In the genomic region with DNA sequence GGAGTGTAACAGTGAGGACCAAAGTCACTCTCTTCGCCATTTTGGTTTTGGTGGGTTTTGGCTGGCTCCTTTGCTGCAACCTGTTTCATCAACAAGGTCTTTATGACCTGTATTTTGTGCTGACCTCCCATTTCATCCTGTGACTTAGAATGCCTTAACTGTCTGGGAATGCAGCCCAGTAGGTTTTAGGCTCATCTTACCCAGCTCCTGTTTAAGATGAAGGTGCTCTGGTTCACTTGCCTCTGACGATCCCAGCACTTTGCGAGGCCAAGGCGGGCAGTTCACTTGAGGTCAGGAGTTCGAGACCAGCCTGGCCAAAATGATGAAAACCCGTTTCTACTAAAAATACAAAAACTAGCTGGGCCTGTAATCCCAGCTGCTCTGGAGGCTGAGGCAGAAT, we compare ENCODE assay signal across 9 cellular contexts. TPM values are rescaled to one million over a fixed set of nuclear protein-coding genes. Genes with fewer than 3 reads are reported as not detected.
DNase-seq lines count a peak whose midpoint lies in the region; ATAC-seq and TF ChIP-seq lines count a peak whose summit lies in the region.
"Had no signal": no experiment of that assay in that cellular context is flagged by ENCODE, and none has a peak within 500 bp of the region (broad histone marks: within the 10 kb centered on the region; RNA-seq: fewer than 3 reads in every experiment).

No MANE protein-coding gene starts in this region.

- H2AFZ ChIP-seq in Karpas-422 (ENCODE audit: low read length) = no peak overlapping the region
- H2AFZ ChIP-seq in neural progenitor cell (replicated peaks) = no peak overlapping the region

- DNase-seq in CD4-positive, alpha-beta T cell = no peak
- DNase-seq in Karpas-422 (no peak), neural progenitor cell (ENCODE audit: low spot score) (no peak), NOMO-1 treated with DMSO at 0.1 percent for 48 hours (lab: John Stamatoyannopoulos, UW; ENCODE audit: unreplicated experiment) (no peak), omental fat pad (ENCODE audit: low spot score) (no peak), cerebellar cortex (ENCODE audit: low spot score) (no peak)
- no peak for DNase-seq in central memory CD8-positive, alpha-beta T cell (ENCODE audit: low spot score in 2 of 2)
- DNase-seq: NCI-H510A treated with DMSO at 0.1 percent for 48 hours had no signal

- no peaks in the 10 kb centered on the region for H3K9me2 ChIP-seq in Karpas-422 (replicated peaks; ENCODE audit: insufficient read depth, low read length)

- peak overlapping the region; percentile 77 for H3K4me3 ChIP-seq in Karpas-422 (ENCODE audit: low read length)
- no peak overlapping the region for H3K4me3 ChIP-seq in neural progenitor cell

- no peak for ATAC-seq in CD4-positive, alpha-beta T cell (ENCODE audit: poor library complexity)
- ATAC-seq in central memory CD8-positive, alpha-beta T cell (replicated peaks; ENCODE audit: extremely low read depth, poor library complexity, severe bottlenecking) = no peak
- no peak for ATAC-seq in omental fat pad (ENCODE audit: low FRiP score)
- no peak for ATAC-seq in activated CD4-positive, CD25-positive, alpha-beta regulatory T cell treated with anti-CD3 and anti-CD28 coated beads, Interleukin-2, amount 50 U/mL, for 24 hours

- peak overlapping the region; percentile 98 for H3K27ac Mint-ChIP-seq in CD4-positive, alpha-beta T cell
- H3K27ac Mint-ChIP-seq in central memory CD8-positive, alpha-beta T cell (ENCODE audit: low read depth) = peak overlapping the region; percentile 99
- H3K27ac Mint-ChIP-seq in neural progenitor cell = no peak overlapping the region

- peak overlapping the region; percentile 100 for H3K27ac ChIP-seq in CD4-positive, alpha-beta T cell (ENCODE audit: low read depth, low read length)
- H3K27ac ChIP-seq in Karpas-422 (ENCODE audit: low read length) (peak overlapping the region; percentile 100), neural progenitor cell (no peak overlapping the region)

- peaks cover 28% of the 10 kb centered on the region for H4K20me1 ChIP-seq in Karpas-422 (ENCODE audit: insufficient read depth, low read depth, low read length)
- peaks cover 29% of the 10 kb centered on the region for H4K20me1 ChIP-seq in neural progenitor cell (ENCODE audit: low read depth)

- H3F3A ChIP-seq in neural progenitor cell (ENCODE audit: low read depth) = peaks cover 26% of the 10 kb centered on the region

- peaks cover 77% of the 10 kb centered on the region for H3K4me1 ChIP-seq in Karpas-422 (ENCODE audit: low read length)
- H3K4me1 ChIP-seq in neural progenitor cell = peaks cover 15% of the 10 kb centered on the region

- H3K4me3 Mint-ChIP-seq in CD4-positive, alpha-beta T cell = peak overlapping the region; percentile 81
- H3K4me3 Mint-ChIP-seq in central memory CD8-positive, alpha-beta T cell = peak overlapping the region; percentile 89
- H3K4me3 Mint-ChIP-seq in neural progenitor cell = peak overlapping the region; percentile 98

- POLR2A ChIA-PET in CD4-positive, alpha-beta T cell (lab: Charles Lee) = no interaction called here

- H3K27me3 Mint-ChIP-seq in CD4-positive, alpha-beta T cell = no peaks in the 10 kb centered on the region
- H3K27me3 Mint-ChIP-seq in central memory CD8-positive, alpha-beta T cell = no peaks in the 10 kb centered on the region
- peaks cover 9% of the 10 kb centered on the region for H3K27me3 Mint-ChIP-seq in neural progenitor cell (ENCODE audit: insufficient read depth, low read depth)

- H3K4me1 Mint-ChIP-seq in CD4-positive, alpha-beta T cell (ENCODE audit: low read depth) = peaks cover 32% of the 10 kb centered on the region
- H3K4me1 Mint-ChIP-seq in central memory CD8-positive, alpha-beta T cell = peaks cover 8% of the 10 kb centered on the region
- H3K4me1 Mint-ChIP-seq in neural progenitor cell = peaks cover 25% of the 10 kb centered on the region

- H3K36me3 Mint-ChIP-seq in CD4-positive, alpha-beta T cell (ENCODE audit: low read depth) = peaks cover 7% of the 10 kb centered on the region
- peaks cover 14% of the 10 kb centered on the region for H3K36me3 Mint-ChIP-seq in central memory CD8-positive, alpha-beta T cell (ENCODE audit: insufficient read depth)
- H3K36me3 Mint-ChIP-seq in neural progenitor cell = peaks cover 3% of the 10 kb centered on the region

- H3K79me2 ChIP-seq in Karpas-422 (ENCODE audit: low read length) (peaks cover 73% of the 10 kb centered on the region), neural progenitor cell (ENCODE audit: low read depth) (peaks cover 44% of the 10 kb centered on the region)

- peaks cover 47% of the 10 kb centered on the region for H3K36me3 ChIP-seq in Karpas-422 (ENCODE audit: insufficient read depth, low read length)
- H3K36me3 ChIP-seq in neural progenitor cell = no peaks in the 10 kb centered on the region

- H3K9me3 Mint-ChIP-seq in CD4-positive, alpha-beta T cell = no peaks in the 10 kb centered on the region
- no peaks in the 10 kb centered on the region for H3K9me3 Mint-ChIP-seq in central memory CD8-positive, alpha-beta T cell
- H3K9me3 Mint-ChIP-seq in neural progenitor cell = no peaks in the 10 kb centered on the region

- H3K9ac ChIP-seq in Karpas-422 (ENCODE audit: low read length) (peak overlapping the region; percentile 89), neural progenitor cell (no peak overlapping the region)

- intact Hi-C loops in CD4-positive, alpha-beta T cell (cut with DNase I, micrococcal nuclease) = no loop called here

- H3K9me3 ChIP-seq in CD4-positive, alpha-beta T cell (ENCODE audit: control insufficient read depth, low read length) = no peaks in the 10 kb centered on the region
- H3K9me3 ChIP-seq in Karpas-422 (ENCODE audit: low read length) (no peaks in the 10 kb centered on the region), neural progenitor cell (ENCODE audit: low read depth) (no peaks in the 10 kb centered on the region)

- H3K4me2 ChIP-seq in Karpas-422 (ENCODE audit: low read depth, low read length, poor library complexity, severe bottlenecking) (peak overlapping the region; percentile 77), neural progenitor cell (peak overlapping the region; percentile 88)

- CTCF ChIA-PET in CD4-positive, alpha-beta T cell (lab: Charles Lee) = no interaction called here

- no peaks in the 10 kb centered on the region for H3K27me3 ChIP-seq in CD4-positive, alpha-beta T cell (ENCODE audit: control insufficient read depth, insufficient read depth, low read length)
- H3K27me3 ChIP-seq in Karpas-422 (ENCODE audit: low read length) = no peaks in the 10 kb centered on the region
- no peaks in the 10 kb centered on the region for H3K27me3 ChIP-seq in neural progenitor cell

- no peak for TF ChIP-seq CTCF in CD4-positive, alpha-beta T cell (IDR thresholded peaks at IDR 0.05)
- TF ChIP-seq CTCF in neural progenitor cell (IDR thresholded peaks at IDR 0.05) (no peak), omental fat pad (IDR thresholded peaks at IDR 0.05) (no peak)

RNA-seq across cellular contexts. Expression of gene CKS2, which starts 1.8 kb away (rescaled TPM):
- total RNA-seq in CD4-positive, alpha-beta T cell = 1 to 10 TPM; 5.6 to 6.9 TPM
- total RNA-seq in Karpas-422 (2014; rRNA removed; shearing (Covaris generic); ENCODE audit: low replicate concordance) = 150 and 319 TPM in 2 replicates
- total RNA-seq in neural progenitor cell (ENCODE audit: low replicate concordance) (693 and 741 TPM in 2 replicates), omental fat pad (10 to 100 TPM in 3 of 4 donors, 1 to 10 TPM in 1; 9.8 to 34.1 (median 20.3) TPM)

RNA-seq across cellular contexts. Expression of gene SECISBP2, which starts 9.1 kb away (rescaled TPM):
- total RNA-seq in CD4-positive, alpha-beta T cell = 100 to 1,000 TPM; 109 to 112 TPM
- total RNA-seq in Karpas-422 (2014; rRNA removed; shearing (Covaris generic); ENCODE audit: low replicate concordance) = 49.9 and 74.1 TPM in 2 replicates
- total RNA-seq in neural progenitor cell (ENCODE audit: low replicate concordance) (90.0 and 118 TPM in 2 replicates), omental fat pad (10 to 100 TPM; 45.8 to 68.4 (median 54.2) TPM)
